In the genomic region with DNA sequence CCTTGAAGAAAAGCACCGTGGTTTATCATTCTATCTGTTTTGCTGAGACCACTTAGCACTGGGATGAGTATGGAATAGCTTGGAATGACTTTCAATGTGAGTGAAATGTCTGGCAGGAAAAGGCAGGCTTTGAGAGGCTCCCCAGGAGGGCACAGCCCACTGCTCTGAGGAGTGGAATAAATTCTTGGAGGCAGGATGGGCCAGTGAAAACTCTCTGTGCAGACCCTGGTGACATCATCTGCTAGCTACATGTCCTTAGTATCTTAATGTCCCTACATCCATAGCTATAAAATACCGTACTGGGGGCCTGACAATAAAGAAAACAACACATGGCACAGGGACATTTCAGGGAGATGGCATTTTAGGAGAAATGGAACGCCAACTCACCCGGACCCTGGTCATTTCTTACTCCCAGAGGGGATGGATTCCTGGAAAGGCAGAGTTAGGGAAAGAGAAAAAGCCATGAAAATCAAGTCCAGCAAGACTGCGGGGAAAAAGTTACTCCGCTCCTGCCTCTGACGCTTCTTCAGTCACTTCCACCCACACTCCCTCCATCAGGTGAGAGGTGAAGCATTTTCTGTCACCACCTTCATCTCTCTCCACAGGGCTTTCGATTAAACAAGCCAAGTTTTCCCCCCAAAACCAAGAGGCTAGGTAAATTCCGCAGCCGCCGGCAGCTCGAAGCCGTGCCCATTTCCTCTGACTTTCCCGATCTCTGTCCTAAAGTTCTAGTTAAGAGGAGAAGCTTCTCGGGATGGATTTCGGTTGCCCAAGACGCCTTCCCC, we compare ENCODE assay signal across 8 cellular contexts. TPM values are rescaled to one million over a fixed set of nuclear protein-coding genes. Genes with fewer than 3 reads are reported as not detected.
DNase-seq lines count a peak whose midpoint lies in the region; ATAC-seq and TF ChIP-seq lines count a peak whose summit lies in the region.

No MANE protein-coding gene starts in this region.

- DNase-seq in Daoy (ENCODE audit: low read depth): peak; percentile 2
- DNase-seq in SK-N-DZ (ENCODE audit: low spot score): peak; percentile 6
- DNase-seq in fibroblast of mammary gland (ENCODE audit: low read depth): peak; percentile 45
- DNase-seq in prostate gland (ENCODE audit: low spot score): no peak
- DNase-seq in omental fat pad (ENCODE audit: low spot score): no peak
- no peak for DNase-seq in NCI-H226
- DNase-seq in germinal center (ENCODE audit: low spot score): no peak

- no peaks in the 10 kb centered on the region for H3K36me3 ChIP-seq in prostate gland

- H3K27ac ChIP-seq in prostate gland: peak overlapping the region; percentile 25 to 50

- WGBS in prostate gland: 37% methylated on average over 17 of the region's 17 CpGs

- H3K4me3 ChIP-seq in fibroblast of mammary gland (ENCODE audit: control insufficient read depth, low read depth, low read length) (peak overlapping the region; percentile 63), prostate gland (peak overlapping the region; percentile 48 to 60)

- no peak for TF ChIP-seq POLR2A in prostate gland (IDR thresholded peaks at IDR 0.05)

- H3K4me1 ChIP-seq in prostate gland (replicated peaks): no peaks in the 10 kb centered on the region

- H3K9me3 ChIP-seq in prostate gland: no peaks in the 10 kb centered on the region

- TF ChIP-seq CTCF in fibroblast of mammary gland (conservative IDR thresholded peaks at IDR 0.05; ENCODE audit: control insufficient read depth, insufficient read depth, low read depth, low read length) (no peak), prostate gland (IDR thresholded peaks at IDR 0.05) (no peak), omental fat pad (IDR thresholded peaks at IDR 0.05) (no peak)

- intact Hi-C loops in prostate gland (cut with DNase I): no loop called here

- ATAC-seq in omental fat pad (ENCODE audit: low FRiP score) (no peak), GM18873 (IDR thresholded peaks at IDR 0.05; ENCODE audit: low FRiP score, unreplicated experiment) (no peak)

- H3K27me3 ChIP-seq in prostate gland (replicated peaks; ENCODE audit: insufficient read depth): no peaks in the 10 kb centered on the region

RNA-seq across cellular contexts. Expression of a gene that starts 1.0 kb away (rescaled TPM):
- 5.5 and 7.6 TPM in 2 replicates for total RNA-seq in Daoy (2014; rRNA removed; shearing (Covaris generic))
- 13.9 and 15.6 TPM in 2 replicates for polyA plus RNA-seq in SK-N-DZ (2014; cell fraction: cytosol; rRNA removed)
- 16.5 and 20.2 TPM in 2 replicates for polyA plus RNA-seq in SK-N-DZ (2014; cell fraction: nucleus; rRNA removed)
- 1 to 10 TPM; 4.3 to 6.8 TPM for total RNA-seq in prostate gland
- total RNA-seq in omental fat pad: 1 to 10 TPM; 1.3 to 5.3 (median 4.1) TPM

RNA-seq across cellular contexts. Expression of a gene that starts 32.8 kb away (rescaled TPM):
- 2.8 and 3.7 TPM in 2 replicates for total RNA-seq in Daoy (2014; rRNA removed; shearing (Covaris generic))
- polyA plus RNA-seq in SK-N-DZ (2014; cell fraction: cytosol; rRNA removed): 5.8 and 11.1 TPM in 2 replicates
- 6.5 and 11.0 TPM in 2 replicates for polyA plus RNA-seq in SK-N-DZ (2014; cell fraction: nucleus; rRNA removed)
- total RNA-seq in prostate gland (10 to 100 TPM in 1 of 2 donors, 1 to 10 TPM in 1; 6.9 to 16.1 TPM), omental fat pad (10 to 100 TPM in 1 of 4 donors, 1 to 10 TPM in 3; 2.2 to 13.1 (median 5.8) TPM)

Comparison
In these comparisons a context has a peak if more than half of its experiments do, and no peak if none do; other contexts are left out.
1. DNase-seq: peak in Daoy (single experiment), SK-N-DZ (single experiment) and fibroblast of mammary gland (single experiment); none in prostate gland (single experiment), omental fat pad (single experiment), NCI-H226 (single experiment) and germinal center (single experiment).